ENCODE assay signal across 8 cellular contexts in the genomic region with DNA sequence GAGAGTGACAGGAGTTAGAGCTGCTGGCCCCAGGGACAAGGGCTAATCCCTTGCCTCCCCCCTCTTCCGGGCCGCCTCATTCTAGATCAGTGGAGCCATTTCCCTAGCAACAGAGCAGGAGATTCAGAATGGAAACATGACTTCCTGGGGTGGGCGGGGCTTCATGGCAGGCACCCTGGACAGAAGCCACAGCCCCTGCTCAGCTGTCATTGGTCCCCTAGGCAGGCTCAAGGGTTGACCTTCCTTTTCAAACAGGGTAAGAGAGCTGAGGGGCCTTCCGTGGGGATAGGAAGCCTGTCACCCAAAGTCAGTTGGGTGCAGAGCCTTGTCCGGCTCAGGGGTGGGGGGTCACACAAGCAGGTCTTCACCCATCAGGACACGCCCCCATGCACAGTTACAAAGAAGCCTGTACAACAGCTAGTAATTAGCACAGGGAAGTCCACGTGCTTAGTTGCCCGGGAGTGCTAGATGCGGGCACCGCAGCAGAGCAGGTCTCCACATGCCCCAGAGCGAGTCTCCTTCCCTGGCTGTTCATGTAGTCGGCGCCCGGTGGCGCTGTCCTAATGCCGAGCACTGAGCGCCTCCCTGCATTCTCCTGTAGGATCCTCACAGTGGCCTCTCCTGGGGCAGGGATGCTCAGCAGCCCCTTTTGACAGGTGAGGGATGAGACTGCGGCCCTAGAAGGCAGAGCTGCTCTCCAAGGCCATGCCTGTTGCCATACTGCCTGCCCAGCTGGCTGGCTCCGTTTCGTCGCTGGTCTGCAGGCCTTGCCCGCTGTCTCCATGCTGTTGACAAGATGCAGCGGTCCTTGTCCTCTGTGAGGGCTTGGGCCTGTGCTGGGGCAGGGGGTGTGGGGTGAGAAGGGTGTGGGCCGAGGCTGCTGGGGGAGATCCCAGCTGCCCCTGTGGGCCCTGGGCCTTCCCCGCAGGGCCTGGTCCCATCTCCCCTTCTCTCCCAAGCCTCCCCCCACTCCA. TPM values are rescaled to one million over a fixed set of nuclear protein-coding genes. Genes with fewer than 3 reads are reported as not detected.
DNase-seq lines count a peak whose midpoint lies in the region; ATAC-seq and TF ChIP-seq lines count a peak whose summit lies in the region.

No MANE protein-coding gene starts in this region.

- no peaks in the 10 kb centered on the region for H3K9me3 Mint-ChIP-seq in activated CD8-positive, alpha-beta memory T cell treated with anti-CD3 and anti-CD28 coated beads, Interleukin-2, amount 10 ng/mL, durations not matched to agents 7 days and 5 days (ENCODE audit: low read depth)
- no peaks in the 10 kb centered on the region for H3K9me3 Mint-ChIP-seq in T-helper 1 cell treated with Interleukin-12 subunit alpha and Interleukin-12 subunit beta and Interleukin-4 antibody, amounts not matched to agents 30 μg/mL and 1 μg/mL, for 36 hours

- H3K36me3 ChIP-seq in ectodermal cell (ENCODE audit: control insufficient read depth, insufficient read depth, low read length) (peaks cover 4% of the 10 kb centered on the region), lung (ENCODE audit: control insufficient read depth in 2 of 2, insufficient read depth in 2 of 2, low read length in 2 of 2) (peaks cover 0 to 13% of the 10 kb centered on the region in 2 donors)

- no peaks in the 10 kb centered on the region for H3K36me3 Mint-ChIP-seq in activated CD8-positive, alpha-beta memory T cell treated with anti-CD3 and anti-CD28 coated beads, Interleukin-2, amount 10 ng/mL, durations not matched to agents 7 days and 5 days
- no peaks in the 10 kb centered on the region for H3K36me3 Mint-ChIP-seq in T-helper 1 cell treated with Interleukin-12 subunit alpha and Interleukin-12 subunit beta and Interleukin-4 antibody, amounts not matched to agents 30 μg/mL and 1 μg/mL, for 36 hours (ENCODE audit: low read depth)

- H3K4me3 Mint-ChIP-seq in activated CD8-positive, alpha-beta memory T cell treated with anti-CD3 and anti-CD28 coated beads, Interleukin-2, amount 10 ng/mL, durations not matched to agents 7 days and 5 days, result no peak overlapping the region
- no peak overlapping the region for H3K4me3 Mint-ChIP-seq in T-helper 1 cell treated with Interleukin-12 subunit alpha and Interleukin-12 subunit beta and Interleukin-4 antibody, amounts not matched to agents 30 μg/mL and 1 μg/mL, for 36 hours

- H3K27me3 Mint-ChIP-seq in activated CD8-positive, alpha-beta memory T cell treated with anti-CD3 and anti-CD28 coated beads, Interleukin-2, amount 10 ng/mL, durations not matched to agents 7 days and 5 days, result no peaks in the 10 kb centered on the region
- H3K27me3 Mint-ChIP-seq in T-helper 1 cell treated with Interleukin-12 subunit alpha and Interleukin-12 subunit beta and Interleukin-4 antibody, amounts not matched to agents 30 μg/mL and 1 μg/mL, for 36 hours (ENCODE audit: low read depth), result no peaks in the 10 kb centered on the region

- peak; percentile 21 for ATAC-seq in activated CD8-positive, alpha-beta memory T cell treated with anti-CD3 and anti-CD28 coated beads, Interleukin-2, amount 10 ng/mL, durations not matched to agents 7 days and 5 days
- ATAC-seq in lung (ENCODE audit: insufficient read depth, low FRiP score), result no peak
- peak; percentile 30 for ATAC-seq in stimulated activated naive CD8-positive, alpha-beta T cell treated with anti-CD3 and anti-CD28 coated beads, Interleukin-15, Interleukin-2, amounts not matched to agents 100 U/mL and 50 U/mL, for 24 hours
- no peak for ATAC-seq in HG03460 (IDR thresholded peaks at IDR 0.05; ENCODE audit: unreplicated experiment)

- H3K27me3 ChIP-seq in ectodermal cell (ENCODE audit: control insufficient read depth, insufficient read depth, low read length, poor library complexity, severe bottlenecking), result no peaks in the 10 kb centered on the region
- H3K27me3 ChIP-seq in lung (ENCODE audit: control insufficient read depth, insufficient read depth), result no peaks in the 10 kb centered on the region

- H3K4me1 ChIP-seq in ectodermal cell (ENCODE audit: control insufficient read depth, insufficient read depth, low read length) (peaks cover 46% of the 10 kb centered on the region), lung (ENCODE audit: control insufficient read depth in 2 of 2, insufficient read depth in 2 of 2, low read length in 2 of 2) (peaks cover 17 to 28% of the 10 kb centered on the region in 2 donors)

- no peaks in the 10 kb centered on the region for H3K9me3 ChIP-seq in ectodermal cell (ENCODE audit: control insufficient read depth, low read length)
- H3K9me3 ChIP-seq in lung (ENCODE audit: control insufficient read depth in 2 of 2, insufficient read depth in 1 of 2, low read length in 1 of 2), result no peaks in the 10 kb centered on the region

- peak overlapping the region; percentile 71 for H3K27ac Mint-ChIP-seq in activated CD8-positive, alpha-beta memory T cell treated with anti-CD3 and anti-CD28 coated beads, Interleukin-2, amount 10 ng/mL, durations not matched to agents 7 days and 5 days
- peak overlapping the region; percentile 1 for H3K27ac Mint-ChIP-seq in T-helper 1 cell treated with Interleukin-12 subunit alpha and Interleukin-12 subunit beta and Interleukin-4 antibody, amounts not matched to agents 30 μg/mL and 1 μg/mL, for 36 hours

- TF ChIP-seq CTCF in lung (IDR thresholded peaks at IDR 0.05; ENCODE audit: control extremely low read depth, extremely low read depth), result no peak

- peak; percentile 73 for DNase-seq in activated CD8-positive, alpha-beta memory T cell treated with anti-CD3 and anti-CD28 coated beads, Interleukin-2, amount 10 ng/mL, durations not matched to agents 7 days and 5 days
- no peak for DNase-seq in activated CD8-positive, alpha-beta memory T cell treated with anti-CD3 and anti-CD28 coated beads, Interleukin-2, amount 50 U/mL, for 48 hours
- DNase-seq in NCI-H1417 (lab: John Stamatoyannopoulos, UW) (peak; percentile 72 to 97 (median 94)), lung (ENCODE audit: low spot score) (peak; percentile 55)
- peak; percentile 63 for DNase-seq in stimulated activated naive CD8-positive, alpha-beta T cell treated with anti-CD3 and anti-CD28 coated beads, Interleukin-15, Interleukin-2, amounts not matched to agents 100 U/mL and 50 U/mL, for 24 hours

- CTCF ChIA-PET in activated CD8-positive, alpha-beta memory T cell treated with anti-CD3 and anti-CD28 coated beads, Interleukin-2, amount 10 ng/mL, durations not matched to agents 7 days and 5 days (lab: Charles Lee), result no interaction called here

- H3K27ac ChIP-seq in ectodermal cell (ENCODE audit: insufficient read depth, low read depth, low read length, poor library complexity, severe bottlenecking) (peak overlapping the region; percentile 75), lung (ENCODE audit: low read depth in 1 of 2, low read length in 1 of 2) (peak overlapping the region; percentile 4 to 23)

- WGBS in ectodermal cell, 2 experiments, result 72 to 76% methylated on average over 25 of the region's 25 CpGs
- WGBS in lung, 2 donors, result 62 to 68% methylated on average over 25 of the region's 25 CpGs

- H3K4me3 ChIP-seq in ectodermal cell (ENCODE audit: insufficient read depth, low read depth, low read length) (no peak overlapping the region), lung (no peak overlapping the region)

- peaks cover 30% of the 10 kb centered on the region for H3K4me1 Mint-ChIP-seq in activated CD8-positive, alpha-beta memory T cell treated with anti-CD3 and anti-CD28 coated beads, Interleukin-2, amount 10 ng/mL, durations not matched to agents 7 days and 5 days
- peaks cover 19% of the 10 kb centered on the region for H3K4me1 Mint-ChIP-seq in T-helper 1 cell treated with Interleukin-12 subunit alpha and Interleukin-12 subunit beta and Interleukin-4 antibody, amounts not matched to agents 30 μg/mL and 1 μg/mL, for 36 hours (ENCODE audit: low read depth)

RNA-seq across cellular contexts. Expression of gene TMEM201, which starts 5.1 kb away (rescaled TPM):
- total RNA-seq in activated CD8-positive, alpha-beta memory T cell treated with anti-CD3 and anti-CD28 coated beads, Interleukin-2, amount 10 ng/mL, durations not matched to agents 7 days and 5 days, result 10 to 100 TPM; 20.0 to 26.9 TPM
- 17.4 TPM for polyA plus RNA-seq in ectodermal cell (2013, experiment 1 of 4)
- polyA plus RNA-seq in ectodermal cell (2013, experiment 2 of 4), result 16.9 TPM
- polyA plus RNA-seq in ectodermal cell (2013, experiment 3 of 4), result 11.7 TPM
- 15.4 TPM for polyA plus RNA-seq in ectodermal cell (2013, experiment 4 of 4)
- total RNA-seq in lung, result 10 to 100 TPM in 1 of 2 donors, 1 to 10 TPM in 1; 6.5 to 10.8 TPM
- 1 to 10 TPM; 4.5 to 5.0 TPM for polyA plus RNA-seq in lung

RNA-seq across cellular contexts. Expression of gene SLC25A33, which starts 54.5 kb away (rescaled TPM):
- 1 to 10 TPM; 4.5 to 7.7 TPM for total RNA-seq in activated CD8-positive, alpha-beta memory T cell treated with anti-CD3 and anti-CD28 coated beads, Interleukin-2, amount 10 ng/mL, durations not matched to agents 7 days and 5 days
- 10.1 TPM for polyA plus RNA-seq in ectodermal cell (2013, experiment 1 of 4)
- 10.5 TPM for polyA plus RNA-seq in ectodermal cell (2013, experiment 2 of 4)
- 9.5 TPM for polyA plus RNA-seq in ectodermal cell (2013, experiment 3 of 4)
- polyA plus RNA-seq in ectodermal cell (2013, experiment 4 of 4), result 8.7 TPM
- total RNA-seq in lung, result 1 to 10 TPM; 3.2 to 5.2 TPM
- polyA plus RNA-seq in lung, result 1 to 10 TPM; 4.3 to 4.7 TPM

RNA-seq across cellular contexts. Expression of gene PIK3CD, which starts 57.8 kb away (rescaled TPM):
- total RNA-seq in activated CD8-positive, alpha-beta memory T cell treated with anti-CD3 and anti-CD28 coated beads, Interleukin-2, amount 10 ng/mL, durations not matched to agents 7 days and 5 days, result 100 to 1,000 TPM; 256 to 261 TPM
- polyA plus RNA-seq in ectodermal cell (2013, experiment 1 of 4), result 5.2 TPM
- 6.6 TPM for polyA plus RNA-seq in ectodermal cell (2013, experiment 2 of 4)
- 5.0 TPM for polyA plus RNA-seq in ectodermal cell (2013, experiment 3 of 4)
- polyA plus RNA-seq in ectodermal cell (2013, experiment 4 of 4), result 5.2 TPM
- 10 to 100 TPM; 17.0 to 26.6 TPM for total RNA-seq in lung
- 10 to 100 TPM in 1 of 2 donors, 1 to 10 TPM in 1; 7.8 to 29.6 TPM for polyA plus RNA-seq in lung

Comparison
In these comparisons a context has a peak if more than half of its experiments do, and no peak if none do; other contexts are left out.
1. ATAC-seq: peak in activated CD8-positive, alpha-beta memory T cell treated with anti-CD3 and anti-CD28 coated beads, Interleukin-2, amount 10 ng/mL, durations not matched to agents 7 days and 5 days (single experiment) and stimulated activated naive CD8-positive, alpha-beta T cell treated with anti-CD3 and anti-CD28 coated beads, Interleukin-15, Interleukin-2, amounts not matched to agents 100 U/mL and 50 U/mL, for 24 hours (single experiment); none in lung (single experiment) and HG03460 (single experiment).
2. RNA of gene PIK3CD, which starts 57.8 kb away (total RNA-seq): 256 to 261 TPM in activated CD8-positive, alpha-beta memory T cell treated with anti-CD3 and anti-CD28 coated beads, Interleukin-2, amount 10 ng/mL, durations not matched to agents 7 days and 5 days; 17.0 to 26.6 TPM in lung; every median in the first group is over 4 times any median in the second.